21 cellular contexts compared by ENCODE assay signal in genomic region chr2:8355046-8355445, GRCh38.
"Had no signal": no experiment of that assay in that cellular context is flagged by ENCODE, and none has a peak within 500 bp of the region (broad histone marks: within the 10 kb centered on the region; RNA-seq: fewer than 3 reads in every experiment).

No MANE protein-coding gene starts in this region.

- H3K4me3 ChIP-seq: heart right ventricle, spleen, testis, tibial nerve, upper lobe of right lung, vagina had no signal

- H3K9me3 Mint-ChIP-seq: stimulated activated memory B cell treated with anti-CD40 and anti-IgM and Interleukin-4, amounts not matched to agents 10 μg/mL and 1 μg/mL and 100 μg/mL, for 72 hours had no signal

- H3K27ac Mint-ChIP-seq: endodermal cell; naive thymus-derived CD4-positive, alpha-beta T cell; stimulated activated memory B cell treated with anti-CD40 and anti-IgM and Interleukin-4, amounts not matched to agents 10 μg/mL and 1 μg/mL and 100 μg/mL, for 72 hours; stimulated activated naive CD8-positive, alpha-beta T cell treated with anti-CD3 and anti-CD28 coated beads, Interleukin-15, amount 100 ng/mL, for 72 hours had no signal

- DNase-seq: dermis blood vessel endothelial cell; endodermal cell; erythroblast; heart right ventricle; hypothalamus; islet precursor cell; mammary epithelial cell; naive thymus-derived CD4-positive, alpha-beta T cell; posterior cingulate gyrus; spleen; stimulated activated CD4-positive, alpha-beta T cell treated with anti-CD3 and anti-CD28 coated beads, Interleukin-15, amount 100 ng/mL, for 24 hours; stimulated activated CD4-positive, alpha-beta T cell treated with anti-CD3 and anti-CD28 coated beads, Interleukin-1b, Interleukin-23, amount 100 ng/mL, for 48 hours; stimulated activated CD4-positive, alpha-beta T cell treated with anti-CD3 and anti-CD28 coated beads, Interleukin-4, amount 100 ng/mL, for 24 hours; stimulated activated naive CD8-positive, alpha-beta T cell treated with anti-CD3 and anti-CD28 coated beads, Interleukin-15, amount 100 ng/mL, for 72 hours; testis; upper lobe of right lung had no signal

- H3K36me3 Mint-ChIP-seq: stimulated activated memory B cell treated with anti-CD40 and anti-IgM and Interleukin-4, amounts not matched to agents 10 μg/mL and 1 μg/mL and 100 μg/mL, for 72 hours had no signal

- H3K36me3 ChIP-seq: heart right ventricle, spleen, tibial nerve, upper lobe of right lung, vagina had no signal

- H3K9me3 ChIP-seq: testis, tibial nerve, upper lobe of right lung, vagina had no signal

- ATAC-seq: heart right ventricle; left lobe of liver; naive thymus-derived CD4-positive, alpha-beta T cell; sciatic nerve; stimulated activated memory B cell treated with anti-CD40 and anti-IgM and Interleukin-4, amounts not matched to agents 10 μg/mL and 1 μg/mL and 100 μg/mL, for 72 hours; stimulated activated naive CD8-positive, alpha-beta T cell treated with anti-CD3 and anti-CD28 coated beads, Interleukin-15, amount 100 ng/mL, for 72 hours; upper lobe of right lung had no signal

- H3K4me1 Mint-ChIP-seq: endodermal cell; stimulated activated memory B cell treated with anti-CD40 and anti-IgM and Interleukin-4, amounts not matched to agents 10 μg/mL and 1 μg/mL and 100 μg/mL, for 72 hours; stimulated activated naive CD8-positive, alpha-beta T cell treated with anti-CD3 and anti-CD28 coated beads, Interleukin-15, amount 100 ng/mL, for 72 hours had no signal

- H3K4me3 Mint-ChIP-seq: endodermal cell; naive thymus-derived CD4-positive, alpha-beta T cell; stimulated activated memory B cell treated with anti-CD40 and anti-IgM and Interleukin-4, amounts not matched to agents 10 μg/mL and 1 μg/mL and 100 μg/mL, for 72 hours; stimulated activated naive CD8-positive, alpha-beta T cell treated with anti-CD3 and anti-CD28 coated beads, Interleukin-15, amount 100 ng/mL, for 72 hours had no signal

- H3K27me3 ChIP-seq: heart right ventricle, spleen, testis, tibial nerve, upper lobe of right lung, vagina had no signal

- H3K4me1 ChIP-seq: testis, tibial nerve, upper lobe of right lung, vagina had no signal
